12 cellular contexts compared by ENCODE assay signal in genomic region chr16:27463741-27464662, GRCh38.
DNase-seq lines count a peak whose midpoint lies in the region; ATAC-seq and TF ChIP-seq lines count a peak whose summit lies in the region.
"Had no signal": no experiment of that assay in that cellular context is flagged by ENCODE, and none has a peak within 500 bp of the region (broad histone marks: within the 10 kb centered on the region; RNA-seq: fewer than 3 reads in every experiment).

No MANE protein-coding gene starts in this region.

- CTCF ChIA-PET in T-cell (lab: Charles Lee), result interaction anchor here in 1 of 2 donors (0.8 to 1.8 kb wide), 5 partner anchors 14 to 284 kb away, joined by 3 to 5 read pairs (median 3); no protein-coding TSS in a partner anchor

- H3K27ac ChIP-seq in stomach, result no peak overlapping the region

- TF ChIP-seq EP300 in stomach (IDR thresholded peaks at IDR 0.05), result no peak

- H3K9me3 ChIP-seq in stomach, result no peaks in the 10 kb centered on the region

- peaks cover 48% of the 10 kb centered on the region for H3K36me3 Mint-ChIP-seq in T-cell

- POLR2A ChIA-PET in T-cell (lab: Charles Lee), result interaction anchor here in 1 of 2 donors (0.6 to 1.7 kb wide), 4 partner anchors 13 to 662 kb away, joined by 4 to 8 read pairs (median 6); partner anchors contain the start of gene IL21R

- no peak for TF ChIP-seq POLR2A in stomach (IDR thresholded peaks at IDR 0.05)

- H3K9me3 Mint-ChIP-seq in T-cell, result no peaks in the 10 kb centered on the region

- H3K4me3 Mint-ChIP-seq in T-cell, result peak overlapping the region; percentile 59 to 74 (median 66)
- H3K4me3 Mint-ChIP-seq: mesothelial cell of epicardium had no signal

- H3K27ac Mint-ChIP-seq in T-cell, result peak overlapping the region; percentile 92 to 96
- H3K27ac Mint-ChIP-seq: mesothelial cell of epicardium had no signal

- H3K4me1 Mint-ChIP-seq in T-cell, result peaks cover 25 to 63% (median 57%) of the 10 kb centered on the region in 3 donors
- H3K4me1 Mint-ChIP-seq: mesothelial cell of epicardium had no signal

- peak; percentile 43 to 85 (median 70) for DNase-seq in T-cell
- DNase-seq in activated CD8-positive, alpha-beta memory T cell treated with anti-CD3 and anti-CD28 coated beads, Interleukin-2, amount 50 U/mL, for 4 hours, result peak; percentile 72
- DNase-seq in effector CD4-positive, alpha-beta T cell, result peak; percentile 43
- DNase-seq in stimulated activated CD8-positive, alpha-beta memory T cell treated with anti-CD3 and anti-CD28 coated beads, Interleukin-2, amount 100 ng/mL, for 1 hour (ENCODE audit: low read depth in 2 of 2), result peak; percentile 51 to 53
- DNase-seq in stomach, result no peak
- no peak for DNase-seq in SIG-M5 (lab: John Stamatoyannopoulos, UW)
- DNase-seq: C1 segment of cervical spinal cord, NCI-H526 had no signal

- peak; percentile 83 to 89 (median 86) for ATAC-seq in T-cell (replicated peaks in 1 of 4)
- ATAC-seq in GM21529 (IDR thresholded peaks at IDR 0.05; ENCODE audit: unreplicated experiment), result no peak
- no peak for ATAC-seq in HG02981 (IDR thresholded peaks at IDR 0.05; ENCODE audit: unreplicated experiment)
- ATAC-seq: Right ventricle myocardium inferior had no signal

- TF ChIP-seq CTCF in stomach (IDR thresholded peaks at IDR 0.05), result no peak

- peaks cover 0 to 22% (median 8%) of the 10 kb centered on the region in 4 donors for H3K4me1 ChIP-seq in stomach

- intact Hi-C loops in stomach (cut with DNase I; ENCODE audit: low total_unique reads), result no loop called here

- peaks cover 77 to 100% (median 100%) of the 10 kb centered on the region in 4 donors for H3K36me3 ChIP-seq in stomach

- no peak overlapping the region for H3K4me3 ChIP-seq in stomach

- 83 to 93% (median 89%) methylated on average over 28 to 36 of the region's 36 CpGs for WGBS in stomach, 5 donors

- H3K27me3 ChIP-seq in stomach, result no peaks in the 10 kb centered on the region

- no peaks in the 10 kb centered on the region for H3K27me3 Mint-ChIP-seq in T-cell

Comparison
In these comparisons a context has a peak if more than half of its experiments do, and no peak if none do; other contexts are left out.
1. ATAC-seq: peak in T-cell (4 of 4); none in GM21529 (single experiment) and HG02981 (single experiment).
2. DNase-seq: peak in T-cell (34 of 34), activated CD8-positive, alpha-beta memory T cell treated with anti-CD3 and anti-CD28 coated beads, Interleukin-2, amount 50 U/mL, for 4 hours (single experiment), effector CD4-positive, alpha-beta T cell (single experiment) and stimulated activated CD8-positive, alpha-beta memory T cell treated with anti-CD3 and anti-CD28 coated beads, Interleukin-2, amount 100 ng/mL, for 1 hour (2 of 2); none in stomach (single experiment) and SIG-M5 (single experiment).